ENCODE assay signal across 1 cellular context in the genomic region with DNA sequence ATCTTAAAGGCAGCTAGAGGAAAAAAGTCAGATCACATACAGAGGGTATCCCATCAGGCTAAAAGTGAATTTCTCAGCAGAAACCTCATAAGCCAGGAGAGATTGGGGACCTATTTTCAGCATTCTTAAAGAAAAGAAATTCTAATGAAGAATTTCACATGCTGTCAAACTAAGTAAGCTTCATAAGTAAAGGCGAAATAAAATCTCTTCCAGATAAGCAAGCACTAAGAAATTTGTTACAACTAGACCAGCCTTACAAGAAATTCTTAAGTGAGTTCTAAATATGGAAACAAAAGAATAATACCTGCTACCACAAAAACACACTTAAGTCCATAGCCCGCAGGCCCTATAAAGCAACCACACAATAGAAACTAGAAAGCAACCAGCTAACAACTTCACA.
A peak's percentile ranks its signal among the peaks of the same experiment; 100 is the strongest.
TF ChIP-seq lines count a peak whose summit lies in the region.

No MANE protein-coding gene starts in this region.

TF ChIP-seq in HEK293, 187 proteins besides CTCF, POLR2A, EP300 and RAD21 (continued from another document):
- TF ChIP-seq PBX3 (CRISPR knock-in tag; IDR thresholded peaks at IDR 0.05): no peak
- TF ChIP-seq SETDB1 (IDR thresholded peaks at IDR 0.05; ENCODE audit: insufficient read length, low read length): peak; percentile 99
- no peak for TF ChIP-seq KLF10 (tag by site-specific recombination; IDR thresholded peaks at IDR 0.05)
- TF ChIP-seq ZBTB10 (tag by site-specific recombination; IDR thresholded peaks at IDR 0.05): no peak
- no peak for TF ChIP-seq ZNF561 (tag by site-specific recombination; IDR thresholded peaks at IDR 0.05; ENCODE audit: borderline replicate concordance)
- TF ChIP-seq, protein P1, sequence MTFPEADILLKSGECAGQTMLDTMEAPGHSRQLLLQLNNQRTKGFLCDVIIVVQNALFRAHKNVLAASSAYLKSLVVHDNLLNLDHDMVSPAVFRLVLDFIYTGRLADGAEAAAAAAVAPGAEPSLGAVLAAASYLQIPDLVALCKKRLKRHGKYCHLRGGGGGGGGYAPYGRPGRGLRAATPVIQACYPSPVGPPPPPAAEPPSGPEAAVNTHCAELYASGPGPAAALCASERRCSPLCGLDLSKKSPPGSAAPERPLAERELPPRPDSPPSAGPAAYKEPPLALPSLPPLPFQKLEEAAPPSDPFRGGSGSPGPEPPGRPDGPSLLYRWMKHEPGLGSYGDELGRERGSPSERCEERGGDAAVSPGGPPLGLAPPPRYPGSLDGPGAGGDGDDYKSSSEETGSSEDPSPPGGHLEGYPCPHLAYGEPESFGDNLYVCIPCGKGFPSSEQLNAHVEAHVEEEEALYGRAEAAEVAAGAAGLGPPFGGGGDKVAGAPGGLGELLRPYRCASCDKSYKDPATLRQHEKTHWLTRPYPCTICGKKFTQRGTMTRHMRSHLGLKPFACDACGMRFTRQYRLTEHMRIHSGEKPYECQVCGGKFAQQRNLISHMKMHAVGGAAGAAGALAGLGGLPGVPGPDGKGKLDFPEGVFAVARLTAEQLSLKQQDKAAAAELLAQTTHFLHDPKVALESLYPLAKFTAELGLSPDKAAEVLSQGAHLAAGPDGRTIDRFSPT (tag by site-specific recombination; IDR thresholded peaks at IDR 0.05): no peak
- TF ChIP-seq ZNF837 (tag by site-specific recombination; IDR thresholded peaks at IDR 0.05): no peak
- no peak for TF ChIP-seq AEBP2 (tag by site-specific recombination; IDR thresholded peaks at IDR 0.05; ENCODE audit: borderline replicate concordance)
- no peak for TF ChIP-seq ZNF658 (tag by site-specific recombination; IDR thresholded peaks at IDR 0.05)
- no peak for TF ChIP-seq HOXD13 (CRISPR knock-in tag; IDR thresholded peaks at IDR 0.05; ENCODE audit: borderline replicate concordance)
- TF ChIP-seq ZNF707 (tag by site-specific recombination; IDR thresholded peaks at IDR 0.05): no peak
- no peak for TF ChIP-seq ZNF404 (tag by site-specific recombination; IDR thresholded peaks at IDR 0.05)
- TF ChIP-seq ZNF354C (tag by site-specific recombination; IDR thresholded peaks at IDR 0.05; ENCODE audit: borderline replicate concordance, low read depth): no peak
- TF ChIP-seq ZNF670 (tag by site-specific recombination; IDR thresholded peaks at IDR 0.05; ENCODE audit: low read depth): no peak
- TF ChIP-seq REPIN1 (tag by site-specific recombination; IDR thresholded peaks at IDR 0.05; ENCODE audit: low read depth): no peak
- TF ChIP-seq, protein P2, sequence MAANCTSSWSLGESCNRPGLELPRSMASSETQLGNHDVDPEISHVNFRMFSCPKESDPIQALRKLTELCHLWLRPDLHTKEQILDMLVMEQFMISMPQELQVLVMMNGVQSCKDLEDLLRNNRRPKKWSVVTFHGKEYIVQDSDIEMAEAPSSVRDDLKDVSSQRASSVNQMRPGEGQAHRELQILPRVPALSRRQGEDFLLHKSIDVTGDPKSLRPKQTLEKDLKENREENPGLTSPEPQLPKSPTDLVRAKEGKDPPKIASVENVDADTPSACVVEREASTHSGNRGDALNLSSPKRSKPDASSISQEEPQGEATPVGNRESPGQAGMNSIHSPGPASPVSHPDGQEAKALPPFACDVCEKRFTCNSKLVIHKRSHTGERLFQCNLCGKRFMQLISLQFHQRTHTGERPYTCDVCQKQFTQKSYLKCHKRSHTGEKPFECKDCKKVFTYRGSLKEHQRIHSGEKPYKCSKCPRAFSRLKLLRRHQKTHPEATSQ (tag by site-specific recombination; IDR thresholded peaks at IDR 0.05): no peak
- no peak for TF ChIP-seq ZNF596 (tag by site-specific recombination; IDR thresholded peaks at IDR 0.05)
- TF ChIP-seq SALL2 (tag by site-specific recombination; IDR thresholded peaks at IDR 0.05; ENCODE audit: borderline replicate concordance): no peak
- 0 out of 2 replicates have a peak, but pooled peaks have one; percentile 62 for TF ChIP-seq TRIM28 (IDR thresholded peaks at IDR 0.05; ENCODE audit: borderline replicate concordance, low read length)
- no peak for TF ChIP-seq MZF1 (tag by site-specific recombination; IDR thresholded peaks at IDR 0.05; ENCODE audit: borderline replicate concordance)
- TF ChIP-seq, protein P3, sequence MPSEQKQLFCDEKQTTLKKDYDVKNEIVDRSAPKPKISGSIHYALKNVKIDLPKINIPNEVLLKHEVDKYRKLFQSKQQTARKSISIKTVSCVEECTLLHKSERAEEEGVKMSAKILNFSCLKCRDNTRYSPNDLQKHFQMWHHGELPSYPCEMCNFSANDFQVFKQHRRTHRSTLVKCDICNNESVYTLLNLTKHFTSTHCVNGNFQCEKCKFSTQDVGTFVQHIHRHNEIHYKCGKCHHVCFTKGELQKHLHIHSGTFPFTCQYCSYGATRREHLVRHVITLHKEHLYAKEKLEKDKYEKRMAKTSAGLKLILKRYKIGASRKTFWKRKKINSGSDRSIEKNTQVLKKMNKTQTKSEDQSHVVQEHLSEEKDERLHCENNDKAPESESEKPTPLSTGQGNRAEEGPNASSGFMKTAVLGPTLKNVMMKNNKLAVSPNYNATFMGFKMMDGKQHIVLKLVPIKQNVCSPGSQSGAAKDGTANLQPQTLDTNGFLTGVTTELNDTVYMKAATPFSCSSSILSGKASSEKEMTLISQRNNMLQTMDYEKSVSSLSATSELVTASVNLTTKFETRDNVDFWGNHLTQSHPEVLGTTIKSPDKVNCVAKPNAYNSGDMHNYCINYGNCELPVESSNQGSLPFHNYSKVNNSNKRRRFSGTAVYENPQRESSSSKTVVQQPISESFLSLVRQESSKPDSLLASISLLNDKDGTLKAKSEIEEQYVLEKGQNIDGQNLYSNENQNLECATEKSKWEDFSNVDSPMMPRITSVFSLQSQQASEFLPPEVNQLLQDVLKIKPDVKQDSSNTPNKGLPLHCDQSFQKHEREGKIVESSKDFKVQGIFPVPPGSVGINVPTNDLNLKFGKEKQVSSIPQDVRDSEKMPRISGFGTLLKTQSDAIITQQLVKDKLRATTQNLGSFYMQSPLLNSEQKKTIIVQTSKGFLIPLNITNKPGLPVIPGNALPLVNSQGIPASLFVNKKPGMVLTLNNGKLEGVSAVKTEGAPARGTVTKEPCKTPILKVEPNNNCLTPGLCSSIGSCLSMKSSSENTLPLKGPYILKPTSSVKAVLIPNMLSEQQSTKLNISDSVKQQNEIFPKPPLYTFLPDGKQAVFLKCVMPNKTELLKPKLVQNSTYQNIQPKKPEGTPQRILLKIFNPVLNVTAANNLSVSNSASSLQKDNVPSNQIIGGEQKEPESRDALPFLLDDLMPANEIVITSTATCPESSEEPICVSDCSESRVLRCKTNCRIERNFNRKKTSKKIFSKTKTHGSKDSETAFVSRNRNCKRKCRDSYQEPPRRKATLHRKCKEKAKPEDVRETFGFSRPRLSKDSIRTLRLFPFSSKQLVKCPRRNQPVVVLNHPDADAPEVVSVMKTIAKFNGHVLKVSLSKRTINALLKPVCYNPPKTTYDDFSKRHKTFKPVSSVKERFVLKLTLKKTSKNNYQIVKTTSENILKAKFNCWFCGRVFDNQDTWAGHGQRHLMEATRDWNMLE (tag by site-specific recombination; conservative IDR thresholded peaks at IDR 0.05; ENCODE audit: low read depth): no peak
- TF ChIP-seq ZNF768 (tag by site-specific recombination; IDR thresholded peaks at IDR 0.05): no peak
